In the genomic region with DNA sequence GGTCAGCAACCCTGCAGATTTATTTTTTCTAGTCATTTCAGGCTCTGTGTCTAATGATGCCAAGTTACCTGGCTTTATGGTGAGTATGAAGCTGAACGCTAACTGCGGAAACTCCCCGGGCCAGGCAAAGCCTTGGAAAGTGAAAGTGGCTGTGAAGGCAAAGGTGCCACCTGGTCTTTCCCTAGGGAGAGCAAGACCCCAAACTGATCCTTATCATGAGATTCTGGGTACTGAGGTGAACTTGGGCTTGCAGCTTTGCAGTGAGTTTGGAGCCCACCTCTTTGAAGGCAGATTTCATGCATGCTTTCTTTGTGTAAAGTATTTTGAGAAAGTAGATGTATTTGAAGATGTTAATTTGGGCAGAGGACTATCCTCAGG, we compare ENCODE assay signal across 8 cellular contexts.
A peak's percentile ranks its signal among the peaks of the same experiment; 100 is the strongest.
DNase-seq lines count a peak whose midpoint lies in the region; ATAC-seq and TF ChIP-seq lines count a peak whose summit lies in the region.

No MANE protein-coding gene starts in this region.

- H3K4me1 Mint-ChIP-seq in activated CD8-positive, alpha-beta memory T cell treated with anti-CD3 and anti-CD28 coated beads, Interleukin-2, amount 10 ng/mL, durations not matched to agents 7 days and 5 days: peaks cover 12% of the 10 kb centered on the region

- peaks cover 29% of the 10 kb centered on the region for H3K27me3 Mint-ChIP-seq in activated CD8-positive, alpha-beta memory T cell treated with anti-CD3 and anti-CD28 coated beads, Interleukin-2, amount 10 ng/mL, durations not matched to agents 7 days and 5 days

- TF ChIP-seq CTCF in DND-41 (IDR thresholded peaks at IDR 0.05; ENCODE audit: borderline replicate concordance, extremely low read depth, low read length, poor library complexity, severe bottlenecking): no peak

- no peak overlapping the region for H3K4me3 Mint-ChIP-seq in activated CD8-positive, alpha-beta memory T cell treated with anti-CD3 and anti-CD28 coated beads, Interleukin-2, amount 10 ng/mL, durations not matched to agents 7 days and 5 days

- H3K36me3 ChIP-seq in DND-41 (ENCODE audit: insufficient read depth, low read length): no peaks in the 10 kb centered on the region

- no peak overlapping the region for H3K4me3 ChIP-seq in DND-41 (ENCODE audit: low read depth in 1 of 2, low read length in 2 of 2)

- H3K27ac ChIP-seq in DND-41 (ENCODE audit: low read length): no peak overlapping the region

- no peaks in the 10 kb centered on the region for H3K36me3 Mint-ChIP-seq in activated CD8-positive, alpha-beta memory T cell treated with anti-CD3 and anti-CD28 coated beads, Interleukin-2, amount 10 ng/mL, durations not matched to agents 7 days and 5 days

- H3K4me2 ChIP-seq in DND-41 (ENCODE audit: insufficient read depth, low read length): no peak overlapping the region

- ATAC-seq in DND-41 (ENCODE audit: insufficient read depth, low read depth): no peak; the same call in none of the 3 replicates
- peak; percentile 13 for ATAC-seq in GM19455 (IDR thresholded peaks at IDR 0.05; ENCODE audit: unreplicated experiment)
- ATAC-seq in HG03457 (IDR thresholded peaks at IDR 0.05; ENCODE audit: unreplicated experiment): peak; percentile 44
- ATAC-seq in left colon: peak; percentile 83
- ATAC-seq in activated CD8-positive, alpha-beta memory T cell treated with anti-CD3 and anti-CD28 coated beads, Interleukin-2, amount 10 ng/mL, durations not matched to agents 7 days and 5 days: no peak
- no peak for ATAC-seq in HG02623 (IDR thresholded peaks at IDR 0.05; ENCODE audit: unreplicated experiment)

- DNase-seq in DND-41: peak; percentile 69
- DNase-seq in left colon: no peak
- DNase-seq in activated CD8-positive, alpha-beta memory T cell treated with anti-CD3 and anti-CD28 coated beads, Interleukin-2, amount 10 ng/mL, durations not matched to agents 7 days and 5 days: no peak
- no peak for DNase-seq in DMS 273 treated with DMSO at 0.1 percent for 48 hours (lab: John Stamatoyannopoulos, UW)
- DNase-seq in effector CD8-positive, alpha-beta T cell (lab: John Stamatoyannopoulos, UW): no peak

- no peaks in the 10 kb centered on the region for H4K20me1 ChIP-seq in DND-41 (ENCODE audit: insufficient read depth, low read length)

- CTCF ChIA-PET in activated CD8-positive, alpha-beta memory T cell treated with anti-CD3 and anti-CD28 coated beads, Interleukin-2, amount 10 ng/mL, durations not matched to agents 7 days and 5 days (lab: Charles Lee): interaction anchor here (0.7 to 1.0 kb wide), 2 partner anchors 8 to 25 kb away, joined by 3 read pairs; no protein-coding TSS in a partner anchor

- H3K4me1 ChIP-seq in DND-41 (ENCODE audit: insufficient read depth, low read length): peaks cover 18% of the 10 kb centered on the region

- H3K9me3 Mint-ChIP-seq in activated CD8-positive, alpha-beta memory T cell treated with anti-CD3 and anti-CD28 coated beads, Interleukin-2, amount 10 ng/mL, durations not matched to agents 7 days and 5 days (ENCODE audit: low read depth): no peaks in the 10 kb centered on the region

- H3K27me3 ChIP-seq in DND-41 (ENCODE audit: insufficient read depth, low read length, poor library complexity): no peaks in the 10 kb centered on the region

- H3K9ac ChIP-seq in DND-41 (ENCODE audit: low read depth, low read length): no peak overlapping the region

- no peaks in the 10 kb centered on the region for H3K79me2 ChIP-seq in DND-41 (ENCODE audit: insufficient read depth, low read length)

- H3K9me3 ChIP-seq in DND-41 (ENCODE audit: insufficient read depth, low read length, severe bottlenecking): no peaks in the 10 kb centered on the region

- no peak overlapping the region for H2AFZ ChIP-seq in DND-41 (ENCODE audit: low read depth, low read length)

- no peak overlapping the region for H3K27ac Mint-ChIP-seq in activated CD8-positive, alpha-beta memory T cell treated with anti-CD3 and anti-CD28 coated beads, Interleukin-2, amount 10 ng/mL, durations not matched to agents 7 days and 5 days

- intact Hi-C loops in left colon (cut with DNase I, micrococcal nuclease): loop anchor here in 1 of 2 donors (5.0 kb wide), 1 partner anchor 235 kb away; no protein-coding TSS in a partner anchor

Comparison
In these comparisons a context has a peak if more than half of its experiments do, and no peak if none do; other contexts are left out.
1. ATAC-seq: peak in GM19455 (single experiment), HG03457 (single experiment) and left colon (single experiment); none in DND-41 (single experiment), activated CD8-positive, alpha-beta memory T cell treated with anti-CD3 and anti-CD28 coated beads, Interleukin-2, amount 10 ng/mL, durations not matched to agents 7 days and 5 days (single experiment) and HG02623 (single experiment).